In genomic region chr9:21357479-21358290, GRCh38 we compare ENCODE assay signal across 9 cellular contexts. TPM values are rescaled to one million over a fixed set of nuclear protein-coding genes. Genes with fewer than 3 reads are reported as not detected.
A peak's percentile ranks its signal among the peaks of the same experiment; 100 is the strongest.
DNase-seq lines count a peak whose midpoint lies in the region; ATAC-seq, FAIRE-seq and TF ChIP-seq lines count a peak whose summit lies in the region.
"Had no signal": no experiment of that assay in that cellular context is flagged by ENCODE, and none has a peak within 500 bp of the region (broad histone marks: within the 10 kb centered on the region; RNA-seq: fewer than 3 reads in every experiment).

No MANE protein-coding gene starts in this region.

- intact Hi-C loops in sigmoid colon (cut with DNase I): no loop called here

- 55 to 72% methylated on average over 7 of the region's 7 CpGs for WGBS in sigmoid colon, 2 donors

- H3K27me3 Mint-ChIP-seq in activated CD8-positive, alpha-beta memory T cell treated with anti-CD3 and anti-CD28 coated beads, Interleukin-2, amount 10 ng/mL, durations not matched to agents 7 days and 5 days: peaks cover 27% of the 10 kb centered on the region
- peaks cover 7% of the 10 kb centered on the region in 2 donors for H3K27me3 Mint-ChIP-seq in T-cell
- H3K27me3 Mint-ChIP-seq in stimulated activated memory B cell treated with anti-CD40 and anti-IgM and Interleukin-4, amounts not matched to agents 10 μg/mL and 1 μg/mL and 100 μg/mL, for 72 hours: peaks cover 8% of the 10 kb centered on the region

- peaks cover 2% of the 10 kb centered on the region for H3K9me3 Mint-ChIP-seq in activated CD8-positive, alpha-beta memory T cell treated with anti-CD3 and anti-CD28 coated beads, Interleukin-2, amount 10 ng/mL, durations not matched to agents 7 days and 5 days (ENCODE audit: low read depth)
- H3K9me3 Mint-ChIP-seq in T-cell: peaks cover 5 to 6% (median 6%) of the 10 kb centered on the region in 3 donors
- peaks cover 4% of the 10 kb centered on the region for H3K9me3 Mint-ChIP-seq in stimulated activated memory B cell treated with anti-CD40 and anti-IgM and Interleukin-4, amounts not matched to agents 10 μg/mL and 1 μg/mL and 100 μg/mL, for 72 hours

- no peaks in the 10 kb centered on the region for H3K4me1 ChIP-seq in sigmoid colon

- peak overlapping the region; percentile 50 for H3K4me3 Mint-ChIP-seq in activated CD8-positive, alpha-beta memory T cell treated with anti-CD3 and anti-CD28 coated beads, Interleukin-2, amount 10 ng/mL, durations not matched to agents 7 days and 5 days
- peak overlapping the region; percentile 40 to 70 (median 62) for H3K4me3 Mint-ChIP-seq in T-cell
- peak overlapping the region; percentile 18 for H3K4me3 Mint-ChIP-seq in stimulated activated memory B cell treated with anti-CD40 and anti-IgM and Interleukin-4, amounts not matched to agents 10 μg/mL and 1 μg/mL and 100 μg/mL, for 72 hours

- peak; percentile 88 for ATAC-seq in activated CD8-positive, alpha-beta memory T cell treated with anti-CD3 and anti-CD28 coated beads, Interleukin-2, amount 10 ng/mL, durations not matched to agents 7 days and 5 days
- ATAC-seq in HG02852 (IDR thresholded peaks at IDR 0.05; ENCODE audit: unreplicated experiment) (peak; percentile 95), T-cell (replicated peaks in 1 of 4) (peak; percentile 76 to 83 (median 82))
- ATAC-seq in stimulated activated memory B cell treated with anti-CD40 and anti-IgM and Interleukin-4, amounts not matched to agents 10 μg/mL and 1 μg/mL and 100 μg/mL, for 72 hours: peak; percentile 73

- CTCF ChIA-PET in activated CD8-positive, alpha-beta memory T cell treated with anti-CD3 and anti-CD28 coated beads, Interleukin-2, amount 10 ng/mL, durations not matched to agents 7 days and 5 days (lab: Charles Lee): interaction anchor here (0.9 to 1.5 kb wide), 5 partner anchors 17 to 77 kb away, joined by 3 to 7 read pairs (median 3); no protein-coding TSS in a partner anchor
- CTCF ChIA-PET in T-cell (lab: Charles Lee): interaction anchor here in 1 of 2 donors (0.6 to 1.8 kb wide), 3 partner anchors 29 to 38 kb away, joined by 3 to 7 read pairs (median 3); no protein-coding TSS in a partner anchor

- no peak for DNase-seq in activated CD8-positive, alpha-beta memory T cell treated with anti-CD3 and anti-CD28 coated beads, Interleukin-2, amount 10 ng/mL, durations not matched to agents 7 days and 5 days
- no peak for DNase-seq in activated CD8-positive, alpha-beta memory T cell treated with anti-CD3 and anti-CD28 coated beads, Interleukin-2, amount 50 U/mL, for 48 hours
- no peak for DNase-seq in T-cell
- DNase-seq in germinal center (ENCODE audit: low spot score): no peak
- no peak for DNase-seq in urothelium cell line (ENCODE audit: low spot score)
- DNase-seq in sigmoid colon: no peak

- peak overlapping the region; percentile 79 for H3K27ac Mint-ChIP-seq in activated CD8-positive, alpha-beta memory T cell treated with anti-CD3 and anti-CD28 coated beads, Interleukin-2, amount 10 ng/mL, durations not matched to agents 7 days and 5 days
- H3K27ac Mint-ChIP-seq in T-cell: peak overlapping the region; percentile 87 to 95
- no peak overlapping the region for H3K27ac Mint-ChIP-seq in stimulated activated memory B cell treated with anti-CD40 and anti-IgM and Interleukin-4, amounts not matched to agents 10 μg/mL and 1 μg/mL and 100 μg/mL, for 72 hours

- TF ChIP-seq POLR2A in sigmoid colon (IDR thresholded peaks at IDR 0.05): no peak

- peaks cover 18% of the 10 kb centered on the region for H3K4me1 Mint-ChIP-seq in activated CD8-positive, alpha-beta memory T cell treated with anti-CD3 and anti-CD28 coated beads, Interleukin-2, amount 10 ng/mL, durations not matched to agents 7 days and 5 days
- peaks cover 19 to 23% (median 21%) of the 10 kb centered on the region in 3 donors for H3K4me1 Mint-ChIP-seq in T-cell
- peaks cover 18% of the 10 kb centered on the region for H3K4me1 Mint-ChIP-seq in stimulated activated memory B cell treated with anti-CD40 and anti-IgM and Interleukin-4, amounts not matched to agents 10 μg/mL and 1 μg/mL and 100 μg/mL, for 72 hours

- no peak for FAIRE-seq in urothelium cell line (lab: Jason Lieb, UNC)

- H3K27ac ChIP-seq in sigmoid colon: no peak overlapping the region
- H3K27ac ChIP-seq: C4-2B had no signal

- no peak for TF ChIP-seq CTCF in sigmoid colon (IDR thresholded peaks at IDR 0.05)

- H3K9me3 ChIP-seq in sigmoid colon: no peaks in the 10 kb centered on the region

- POLR2A ChIA-PET in T-cell (lab: Charles Lee): interaction anchor here in 1 of 2 donors (0.5 kb wide), 1 partner anchor 1306 kb away, joined by 3 read pairs; no protein-coding TSS in a partner anchor

- peaks cover 9% of the 10 kb centered on the region for H3K36me3 Mint-ChIP-seq in activated CD8-positive, alpha-beta memory T cell treated with anti-CD3 and anti-CD28 coated beads, Interleukin-2, amount 10 ng/mL, durations not matched to agents 7 days and 5 days
- H3K36me3 Mint-ChIP-seq in T-cell: peaks cover 5% of the 10 kb centered on the region
- H3K36me3 Mint-ChIP-seq in stimulated activated memory B cell treated with anti-CD40 and anti-IgM and Interleukin-4, amounts not matched to agents 10 μg/mL and 1 μg/mL and 100 μg/mL, for 72 hours: peaks cover 7% of the 10 kb centered on the region

- no peaks in the 10 kb centered on the region for H3K36me3 ChIP-seq in sigmoid colon

- no peak for TF ChIP-seq EP300 in sigmoid colon (IDR thresholded peaks at IDR 0.05)

- H3K4me3 ChIP-seq in sigmoid colon: no peak overlapping the region

- no peaks in the 10 kb centered on the region for H3K27me3 ChIP-seq in sigmoid colon

RNA-seq across cellular contexts. Expression of gene IFNA6, which starts 7.0 kb away (rescaled TPM):
- total RNA-seq in activated CD8-positive, alpha-beta memory T cell treated with anti-CD3 and anti-CD28 coated beads, Interleukin-2, amount 10 ng/mL, durations not matched to agents 7 days and 5 days: not detected
- total RNA-seq in T-cell: not detected
- total RNA-seq in sigmoid colon: not detected
- not detected for polyA plus RNA-seq in sigmoid colon

RNA-seq across cellular contexts. Expression of gene IFNA13, which starts 10.2 kb away (rescaled TPM):
- not detected for total RNA-seq in activated CD8-positive, alpha-beta memory T cell treated with anti-CD3 and anti-CD28 coated beads, Interleukin-2, amount 10 ng/mL, durations not matched to agents 7 days and 5 days
- total RNA-seq in T-cell (not detected), sigmoid colon (not detected)
- not detected for polyA plus RNA-seq in sigmoid colon

RNA-seq across cellular contexts. Expression of gene KLHL9, which starts 22.5 kb away (rescaled TPM):
- 10 to 100 TPM; 15.4 to 21.2 TPM for total RNA-seq in activated CD8-positive, alpha-beta memory T cell treated with anti-CD3 and anti-CD28 coated beads, Interleukin-2, amount 10 ng/mL, durations not matched to agents 7 days and 5 days
- total RNA-seq in T-cell (10 to 100 TPM; 14.1 to 27.7 (median 26.0) TPM), sigmoid colon (10 to 100 TPM; 17.2 to 26.4 (median 22.0) TPM)
- polyA plus RNA-seq in sigmoid colon: 1 to 10 TPM; 8.4 to 9.8 (median 8.8) TPM

RNA-seq across cellular contexts. Expression of gene IFNA2, which starts 27.5 kb away (rescaled TPM):
- not detected for total RNA-seq in activated CD8-positive, alpha-beta memory T cell treated with anti-CD3 and anti-CD28 coated beads, Interleukin-2, amount 10 ng/mL, durations not matched to agents 7 days and 5 days
- total RNA-seq in T-cell: not detected
- total RNA-seq in sigmoid colon: under 1 TPM in 1 of 4 donors, not detected in 3; 0.33 TPM
- polyA plus RNA-seq in sigmoid colon: under 1 TPM in 1 of 3 donors, not detected in 2; 0.06 TPM

RNA-seq across cellular contexts. Expression of gene IFNA8, which starts 51.2 kb away (rescaled TPM):
- total RNA-seq in activated CD8-positive, alpha-beta memory T cell treated with anti-CD3 and anti-CD28 coated beads, Interleukin-2, amount 10 ng/mL, durations not matched to agents 7 days and 5 days: not detected
- total RNA-seq in T-cell: not detected
- total RNA-seq in sigmoid colon: not detected
- polyA plus RNA-seq in sigmoid colon: not detected
